14 cellular contexts compared by ENCODE assay signal in the genomic region with DNA sequence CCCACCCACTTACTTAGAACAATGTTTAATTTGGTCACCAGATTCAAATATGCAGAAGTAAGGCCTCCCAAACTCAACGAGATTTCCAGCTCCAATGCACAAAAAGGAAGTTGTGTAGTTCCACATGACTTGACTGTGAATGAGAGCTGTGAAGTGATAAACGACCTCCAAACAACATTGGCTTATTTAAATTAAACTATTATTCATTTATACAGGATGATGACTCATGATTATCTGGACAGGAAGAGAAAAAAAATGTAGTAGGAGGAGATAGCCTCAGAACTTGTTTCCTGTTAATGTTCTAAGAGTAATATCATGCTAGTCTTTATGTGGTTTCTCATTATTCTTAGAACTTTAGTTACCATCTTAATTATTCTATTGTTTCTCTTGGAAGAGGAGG.
DNase-seq lines count a peak whose midpoint lies in the region; ATAC-seq lines count a peak whose summit lies in the region.
"Had no signal": no experiment of that assay in that cellular context is flagged by ENCODE, and none has a peak within 500 bp of the region (broad histone marks: within the 10 kb centered on the region; RNA-seq: fewer than 3 reads in every experiment).

No MANE protein-coding gene starts in this region.

- H3K9ac ChIP-seq in BLaER1 (no peak overlapping the region), mesendoderm (ENCODE audit: low read length) (no peak overlapping the region)

- H3K4me3 ChIP-seq in BLaER1 (no peak overlapping the region), mesendoderm (ENCODE audit: low read length) (no peak overlapping the region)
- H3K4me3 ChIP-seq: stomach had no signal

- H4K5ac ChIP-seq in mesendoderm (ENCODE audit: low read length), result no peak overlapping the region

- peaks cover 0 to 6% (median 2%) of the 10 kb centered on the region in 3 donors for H3K27me3 Mint-ChIP-seq in naive B cell

- H3K9me3 ChIP-seq in BLaER1, result peaks cover 38% of the 10 kb centered on the region
- H3K9me3 ChIP-seq: stomach had no signal

- H4K8ac ChIP-seq in mesendoderm (ENCODE audit: low read depth, low read length), result no peak overlapping the region

- peaks cover 17 to 26% (median 20%) of the 10 kb centered on the region in 3 donors for H3K4me1 Mint-ChIP-seq in naive B cell
- H3K4me1 Mint-ChIP-seq: activated naive CD4-positive, alpha-beta T cell treated with anti-CD3 and anti-CD28 coated beads, Interleukin-2, amount 50 U/mL, for 24 hours; CD4-positive, alpha-beta memory T cell had no signal

- WGBS in mesendoderm (ENCODE audit: extremely low coverage, insufficient coverage, low lambda C conversion rate), result no CpG with 5 or more reads among the region's 2 CpGs

- peaks cover 36% of the 10 kb centered on the region for H3K4me1 ChIP-seq in BLaER1
- H3K4me1 ChIP-seq in mesendoderm (ENCODE audit: control insufficient read depth, low read depth, low read length), result no peaks in the 10 kb centered on the region
- H3K4me1 ChIP-seq: stomach had no signal

- H3K27me3 ChIP-seq in BLaER1, result no peaks in the 10 kb centered on the region
- H3K27me3 ChIP-seq in mesendoderm (ENCODE audit: insufficient read depth, low read length, poor library complexity), result no peaks in the 10 kb centered on the region
- H3K27me3 ChIP-seq: stomach had no signal

- H3K4me2 ChIP-seq in BLaER1, result peak overlapping the region; percentile 53
- no peak overlapping the region for H3K4me2 ChIP-seq in mesendoderm (ENCODE audit: low read length)

- peak overlapping the region in 3 of 6 donors; percentile 1 to 76 (median 7) for H3K27ac Mint-ChIP-seq in naive B cell
- H3K27ac Mint-ChIP-seq: activated naive CD4-positive, alpha-beta T cell treated with anti-CD3 and anti-CD28 coated beads, Interleukin-2, amount 50 U/mL, for 24 hours; CD4-positive, alpha-beta memory T cell; effector memory CD8-positive, alpha-beta T cell had no signal

- peak overlapping the region; percentile 68 for H3K27ac ChIP-seq in BLaER1
- no peak overlapping the region for H3K27ac ChIP-seq in mesendoderm (ENCODE audit: low read depth, low read length)
- H3K27ac ChIP-seq: stomach had no signal

- DNase-seq in NAMALWA (ENCODE audit: low spot score) (peak; percentile 65), dermis blood vessel endothelial cell (peak; percentile 88), naive B cell (peak; percentile 31), SIG-M5 (lab: John Stamatoyannopoulos, UW) (no peak), COLO668 (lab: John Stamatoyannopoulos, UW; ENCODE audit: unreplicated experiment) (no peak), mesendoderm (no peak)
- no peak for DNase-seq in activated CD4-positive, alpha-beta T cell treated with anti-CD3 and anti-CD28 coated beads for 1 hour
- DNase-seq: CD4-positive, alpha-beta memory T cell; effector memory CD8-positive, alpha-beta T cell; islet precursor cell; NCI-H510A; stomach had no signal

- peak; percentile 91 to 92 for ATAC-seq in naive B cell (ENCODE audit: low read depth in 2 of 2)
- ATAC-seq: effector memory CD8-positive, alpha-beta T cell had no signal

- H4K20me1 ChIP-seq in BLaER1, result no peaks in the 10 kb centered on the region

- H3K4ac ChIP-seq in mesendoderm (ENCODE audit: low read depth, low read length), result no peak overlapping the region

- H3K56ac ChIP-seq in mesendoderm (ENCODE audit: low read length), result no peak overlapping the region

- no peak overlapping the region for H2BK15ac ChIP-seq in mesendoderm (replicated peaks; ENCODE audit: low read depth)

- no peaks in the 10 kb centered on the region for H3K79me2 ChIP-seq in mesendoderm (ENCODE audit: control insufficient read depth, insufficient read depth, low read length)

- no peak overlapping the region for H3K18ac ChIP-seq in mesendoderm (ENCODE audit: low read length)

- H3K23ac ChIP-seq in mesendoderm (ENCODE audit: low read length), result no peak overlapping the region

- H3K36me3 Mint-ChIP-seq in naive B cell, result peaks cover 0 to 2% of the 10 kb centered on the region in 2 donors
- H3K36me3 Mint-ChIP-seq: activated naive CD4-positive, alpha-beta T cell treated with anti-CD3 and anti-CD28 coated beads, Interleukin-2, amount 50 U/mL, for 24 hours; CD4-positive, alpha-beta memory T cell had no signal

- no peak overlapping the region for H2BK5ac ChIP-seq in mesendoderm (ENCODE audit: low read length)

- no peak overlapping the region for H2AK5ac ChIP-seq in mesendoderm (ENCODE audit: low read length)

- peak overlapping the region in 7 of 8 donors; percentile 4 to 66 (median 18) for H3K4me3 Mint-ChIP-seq in naive B cell
- H3K4me3 Mint-ChIP-seq: activated naive CD4-positive, alpha-beta T cell treated with anti-CD3 and anti-CD28 coated beads, Interleukin-2, amount 50 U/mL, for 24 hours; CD4-positive, alpha-beta memory T cell; effector memory CD8-positive, alpha-beta T cell had no signal

- H3K79me1 ChIP-seq in mesendoderm (ENCODE audit: low read length), result no peaks in the 10 kb centered on the region

- H3K36me3 ChIP-seq in BLaER1 (no peaks in the 10 kb centered on the region), mesendoderm (ENCODE audit: control insufficient read depth, insufficient read depth, low read length) (no peaks in the 10 kb centered on the region)
- H3K36me3 ChIP-seq: stomach had no signal

- H3K9me3 Mint-ChIP-seq in naive B cell, result peaks cover 0 to 8% (median 2%) of the 10 kb centered on the region in 7 donors
- H3K9me3 Mint-ChIP-seq: activated naive CD4-positive, alpha-beta T cell treated with anti-CD3 and anti-CD28 coated beads, Interleukin-2, amount 50 U/mL, for 24 hours had no signal

- no peak overlapping the region for H2BK120ac ChIP-seq in mesendoderm (ENCODE audit: low read depth, low read length)

Comparison
In these comparisons a context has a peak if more than half of its experiments do, and no peak if none do; other contexts are left out.
1. DNase-seq: peak in NAMALWA (single experiment), dermis blood vessel endothelial cell (single experiment) and naive B cell (single experiment); none in activated CD4-positive, alpha-beta T cell treated with anti-CD3 and anti-CD28 coated beads for 1 hour (single experiment), SIG-M5 (single experiment), COLO668 (single experiment) and mesendoderm (single experiment).